Comparison of ENCODE assay signal across 14 cellular contexts in the genomic region with DNA sequence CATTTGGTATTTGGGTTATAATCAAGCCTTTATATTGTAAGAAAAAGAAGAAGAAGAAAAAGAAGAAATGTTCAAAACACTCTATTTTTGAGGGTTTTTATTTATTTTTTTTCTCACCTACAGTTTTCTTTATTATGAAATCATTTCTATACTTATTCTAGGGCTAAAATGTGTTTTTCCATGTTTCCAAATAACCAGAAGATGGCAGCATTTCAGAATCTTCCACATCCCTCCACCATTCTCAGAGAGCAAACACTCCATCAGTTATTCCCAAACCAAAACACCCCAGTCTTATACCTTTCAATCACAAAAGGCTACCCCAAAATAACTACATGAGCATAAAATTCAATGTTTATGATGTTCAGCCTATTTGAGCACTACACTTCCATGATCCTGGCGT. TPM values are rescaled to one million over a fixed set of nuclear protein-coding genes. Genes with fewer than 3 reads are reported as not detected.
A peak's percentile ranks its signal among the peaks of the same experiment; 100 is the strongest.
DNase-seq lines count a peak whose midpoint lies in the region; ATAC-seq and TF ChIP-seq lines count a peak whose summit lies in the region.
"Had no signal": no experiment of that assay in that cellular context is flagged by ENCODE, and none has a peak within 500 bp of the region (broad histone marks: within the 10 kb centered on the region; RNA-seq: fewer than 3 reads in every experiment).

No MANE protein-coding gene starts in this region.

- TF ChIP-seq POLR2A in prostate gland (IDR thresholded peaks at IDR 0.05) = no peak

- H3K27ac ChIP-seq in AG04450 (ENCODE audit: low read depth, low read length) (no peak overlapping the region), RWPE1 (no peak overlapping the region), prostate gland (no peak overlapping the region)

- no peak overlapping the region for H3K4me3 ChIP-seq in AG04450 (ENCODE audit: low read depth, low read length)
- H3K4me3 ChIP-seq in GM12864 (ENCODE audit: low read depth, low read length) = no peak overlapping the region
- H3K4me3 ChIP-seq in prostate gland = no peak overlapping the region

- H3K4me1 ChIP-seq in prostate gland (replicated peaks) = no peaks in the 10 kb centered on the region

- intact Hi-C loops in prostate gland (cut with DNase I) = no loop called here

- ATAC-seq in GM21423 (IDR thresholded peaks at IDR 0.05; ENCODE audit: unreplicated experiment) = no peak
- ATAC-seq: HCT116 had no signal

- no peaks in the 10 kb centered on the region for H3K9me3 ChIP-seq in AG04450 (ENCODE audit: control insufficient read depth, insufficient read depth, low read length)
- no peaks in the 10 kb centered on the region for H3K9me3 ChIP-seq in prostate gland

- CTCF ChIA-PET in AG04450 (lab: Charles Lee) (interaction anchor here (1.0 to 1.4 kb wide), 3 partner anchors 86 to 561 kb away, joined by 3 to 4 read pairs (median 4); no protein-coding TSS in a partner anchor), RWPE1 (lab: Yijun Ruan, JAX) (no interaction called here)

- H3K27me3 ChIP-seq in AG04450 (ENCODE audit: control insufficient read depth, insufficient read depth, low read length) (no peaks in the 10 kb centered on the region), prostate gland (replicated peaks; ENCODE audit: insufficient read depth) (no peaks in the 10 kb centered on the region)

- H3K36me3 ChIP-seq in prostate gland = no peaks in the 10 kb centered on the region

- POLR2A ChIA-PET in AG04450 (lab: Yijun Ruan, JAX) = no interaction called here
- POLR2A ChIA-PET in RWPE1 (lab: Yijun Ruan, JAX; ENCODE audit: low non-redundant PET) = no interaction called here

- DNase-seq in AG04450 (ENCODE audit: low read depth, low spot score) = no peak
- DNase-seq in GM12864 (ENCODE audit: low read depth) = no peak
- peak; percentile 15 for DNase-seq in RWPE1 (ENCODE audit: low spot score)
- DNase-seq in kidney glomerular epithelial cell (lab: John Stamatoyannopoulos, UW) = peak; percentile 16
- no peak for DNase-seq in NAMALWA (ENCODE audit: low spot score)
- no peak for DNase-seq in prostate gland (ENCODE audit: low spot score)
- no peak for DNase-seq in NCI-H146 treated with DMSO at 0.1 percent for 48 hours (lab: John Stamatoyannopoulos, UW; ENCODE audit: unreplicated experiment)
- DNase-seq: activated T-cell treated with anti-CD3 and anti-CD28 coated beads for 4 hours; DMS79 treated with DMSO at 0.1 percent for 48 hours; NCI-H1930; stimulated activated CD4-positive, alpha-beta T cell treated with anti-CD3 and anti-CD28 coated beads, Interleukin-4, amount 100 ng/mL, for 1 hour had no signal

- TF ChIP-seq CTCF in AG04450 (IDR thresholded peaks at IDR 0.05; ENCODE audit: low read depth, low read length) (0 out of 2 replicates have a peak, but pooled peaks have one; percentile 13), GM12864 (IDR thresholded peaks at IDR 0.05; ENCODE audit: low read depth, low read length, missing control alignments) (peak; percentile 6), RWPE1 (conservative IDR thresholded peaks at IDR 0.05; ENCODE audit: low read depth) (0 out of 2 replicates have a peak, but pooled peaks have one; percentile 13), prostate gland (IDR thresholded peaks at IDR 0.05) (peak in 1 of 4 experiments; percentile 9)

- 100% methylated on average over 1 of the region's 1 CpG for WGBS in prostate gland

RNA-seq across cellular contexts. Expression of a gene that starts 38.7 kb away (rescaled TPM):
- polyA plus RNA-seq in AG04450 (2011; rRNA removed) = not detected in 2 replicates
- not detected in 2 replicates for polyA minus RNA-seq in AG04450 (2011; rRNA and poly(A)+ RNA removed)
- total RNA-seq in prostate gland = not detected
- total RNA-seq: urinary bladder had no signal
- polyA plus RNA-seq: urinary bladder had no signal

Comparison
In these comparisons a context has a peak if more than half of its experiments do, and no peak if none do; other contexts are left out.
1. DNase-seq: peak in RWPE1 (single experiment) and kidney glomerular epithelial cell (single experiment); none in AG04450 (single experiment), GM12864 (single experiment), NAMALWA (single experiment), prostate gland (single experiment) and NCI-H146 treated with DMSO at 0.1 percent for 48 hours (single experiment).